In the genomic region with DNA sequence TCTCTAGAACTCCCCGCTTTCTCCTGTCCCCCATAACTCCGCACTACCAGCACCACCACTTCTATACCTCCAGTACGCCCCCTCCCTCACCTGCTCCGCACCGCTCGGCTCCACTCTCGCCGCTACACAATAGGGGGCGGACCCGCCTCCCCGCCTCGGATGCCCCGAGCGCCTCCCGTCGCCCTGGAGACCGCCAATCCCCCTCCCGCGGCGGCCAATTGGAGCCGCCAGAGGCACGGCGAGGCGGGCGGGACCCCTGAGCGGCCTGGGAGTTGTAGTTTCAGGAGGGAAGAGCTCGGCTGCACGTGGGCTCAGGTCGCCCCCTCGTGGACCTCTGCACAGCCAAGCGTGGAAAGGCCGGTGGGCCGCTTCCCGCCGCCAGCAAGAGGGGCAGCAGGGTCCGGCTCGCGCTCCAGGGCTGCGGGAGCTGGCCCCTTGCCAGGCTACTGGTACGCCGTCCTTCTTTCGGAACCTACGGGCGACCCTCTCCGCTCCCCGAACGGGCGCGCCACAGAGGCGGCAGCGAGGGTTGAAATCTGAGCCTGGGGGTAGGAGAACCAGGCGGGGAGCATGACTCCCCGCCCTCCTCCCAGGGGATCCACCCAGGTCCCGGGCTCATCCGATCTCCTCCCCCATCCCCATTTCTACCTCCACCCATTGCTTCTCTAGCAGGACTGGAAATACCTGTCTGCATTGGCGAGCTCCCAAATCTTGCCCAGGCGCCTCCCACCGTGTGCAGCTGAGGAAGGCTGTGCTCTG, we compare ENCODE assay signal across 1 cellular context.
TF ChIP-seq lines count a peak whose summit lies in the region.

IGSF9 (minus strand) TSS at position 131 of the 759 bp plus-strand sequence. CDS start 2,159 bp downstream, outside the sequence.

TF ChIP-seq in HepG2, 621 proteins besides CTCF, POLR2A, EP300 and RAD21 (continued from another document and continues in another):
- no peak for TF ChIP-seq NFAT5 (CRISPR knock-in tag; IDR thresholded peaks at IDR 0.05)
- TF ChIP-seq ZNF253 (CRISPR knock-in tag; IDR thresholded peaks at IDR 0.05; ENCODE audit: borderline replicate concordance), result no peak
- TF ChIP-seq, protein P1, sequence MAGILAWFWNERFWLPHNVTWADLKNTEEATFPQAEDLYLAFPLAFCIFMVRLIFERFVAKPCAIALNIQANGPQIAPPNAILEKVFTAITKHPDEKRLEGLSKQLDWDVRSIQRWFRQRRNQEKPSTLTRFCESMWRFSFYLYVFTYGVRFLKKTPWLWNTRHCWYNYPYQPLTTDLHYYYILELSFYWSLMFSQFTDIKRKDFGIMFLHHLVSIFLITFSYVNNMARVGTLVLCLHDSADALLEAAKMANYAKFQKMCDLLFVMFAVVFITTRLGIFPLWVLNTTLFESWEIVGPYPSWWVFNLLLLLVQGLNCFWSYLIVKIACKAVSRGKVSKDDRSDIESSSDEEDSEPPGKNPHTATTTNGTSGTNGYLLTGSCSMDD (CRISPR knock-in tag; IDR thresholded peaks at IDR 0.05), result no peak
- TF ChIP-seq ZNF546 (CRISPR knock-in tag; conservative IDR thresholded peaks at IDR 0.05), result no peak
- 0 out of 2 replicates have a peak, but pooled peaks have one; percentile 17 for TF ChIP-seq SUZ12 (IDR thresholded peaks at IDR 0.05; ENCODE audit: low read depth, low read length)
- TF ChIP-seq SRF (IDR thresholded peaks at IDR 0.05; ENCODE audit: low read depth, low read length), result no peak
- TF ChIP-seq, protein P2, sequence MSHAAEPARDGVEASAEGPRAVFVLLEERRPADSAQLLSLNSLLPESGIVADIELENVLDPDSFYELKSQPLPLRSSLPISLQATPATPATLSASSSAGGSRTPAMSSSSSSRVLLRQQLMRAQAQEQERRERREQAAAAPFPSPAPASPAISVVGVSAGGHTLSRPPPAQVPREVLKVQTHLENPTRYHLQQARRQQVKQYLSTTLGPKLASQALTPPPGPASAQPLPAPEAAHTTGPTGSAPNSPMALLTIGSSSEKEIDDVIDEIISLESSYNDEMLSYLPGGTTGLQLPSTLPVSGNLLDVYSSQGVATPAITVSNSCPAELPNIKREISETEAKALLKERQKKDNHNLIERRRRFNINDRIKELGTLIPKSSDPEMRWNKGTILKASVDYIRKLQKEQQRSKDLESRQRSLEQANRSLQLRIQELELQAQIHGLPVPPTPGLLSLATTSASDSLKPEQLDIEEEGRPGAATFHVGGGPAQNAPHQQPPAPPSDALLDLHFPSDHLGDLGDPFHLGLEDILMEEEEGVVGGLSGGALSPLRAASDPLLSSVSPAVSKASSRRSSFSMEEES (CRISPR knock-in tag; IDR thresholded peaks at IDR 0.05), result no peak
- TF ChIP-seq ZNF614 (CRISPR knock-in tag; IDR thresholded peaks at IDR 0.05; ENCODE audit: borderline replicate concordance), result no peak
- no peak for TF ChIP-seq ZSCAN31 (CRISPR knock-in tag; IDR thresholded peaks at IDR 0.05; ENCODE audit: low read depth)
- no peak for TF ChIP-seq SNAPC5 (CRISPR knock-in tag; IDR thresholded peaks at IDR 0.05; ENCODE audit: borderline replicate concordance)
- no peak for TF ChIP-seq ZMYM4 (CRISPR knock-in tag; IDR thresholded peaks at IDR 0.05)
- TF ChIP-seq, protein P3, sequence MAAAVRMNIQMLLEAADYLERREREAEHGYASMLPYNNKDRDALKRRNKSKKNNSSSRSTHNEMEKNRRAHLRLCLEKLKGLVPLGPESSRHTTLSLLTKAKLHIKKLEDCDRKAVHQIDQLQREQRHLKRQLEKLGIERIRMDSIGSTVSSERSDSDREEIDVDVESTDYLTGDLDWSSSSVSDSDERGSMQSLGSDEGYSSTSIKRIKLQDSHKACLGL (CRISPR knock-in tag; IDR thresholded peaks at IDR 0.05), result no peak
- TF ChIP-seq, protein P4, sequence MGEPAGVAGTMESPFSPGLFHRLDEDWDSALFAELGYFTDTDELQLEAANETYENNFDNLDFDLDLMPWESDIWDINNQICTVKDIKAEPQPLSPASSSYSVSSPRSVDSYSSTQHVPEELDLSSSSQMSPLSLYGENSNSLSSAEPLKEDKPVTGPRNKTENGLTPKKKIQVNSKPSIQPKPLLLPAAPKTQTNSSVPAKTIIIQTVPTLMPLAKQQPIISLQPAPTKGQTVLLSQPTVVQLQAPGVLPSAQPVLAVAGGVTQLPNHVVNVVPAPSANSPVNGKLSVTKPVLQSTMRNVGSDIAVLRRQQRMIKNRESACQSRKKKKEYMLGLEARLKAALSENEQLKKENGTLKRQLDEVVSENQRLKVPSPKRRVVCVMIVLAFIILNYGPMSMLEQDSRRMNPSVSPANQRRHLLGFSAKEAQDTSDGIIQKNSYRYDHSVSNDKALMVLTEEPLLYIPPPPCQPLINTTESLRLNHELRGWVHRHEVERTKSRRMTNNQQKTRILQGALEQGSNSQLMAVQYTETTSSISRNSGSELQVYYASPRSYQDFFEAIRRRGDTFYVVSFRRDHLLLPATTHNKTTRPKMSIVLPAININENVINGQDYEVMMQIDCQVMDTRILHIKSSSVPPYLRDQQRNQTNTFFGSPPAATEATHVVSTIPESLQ (CRISPR knock-in tag; conservative IDR thresholded peaks at IDR 0.05), result no peak
- no peak for TF ChIP-seq ZNF761 (CRISPR knock-in tag; conservative IDR thresholded peaks at IDR 0.05)
- TF ChIP-seq, protein P5, sequence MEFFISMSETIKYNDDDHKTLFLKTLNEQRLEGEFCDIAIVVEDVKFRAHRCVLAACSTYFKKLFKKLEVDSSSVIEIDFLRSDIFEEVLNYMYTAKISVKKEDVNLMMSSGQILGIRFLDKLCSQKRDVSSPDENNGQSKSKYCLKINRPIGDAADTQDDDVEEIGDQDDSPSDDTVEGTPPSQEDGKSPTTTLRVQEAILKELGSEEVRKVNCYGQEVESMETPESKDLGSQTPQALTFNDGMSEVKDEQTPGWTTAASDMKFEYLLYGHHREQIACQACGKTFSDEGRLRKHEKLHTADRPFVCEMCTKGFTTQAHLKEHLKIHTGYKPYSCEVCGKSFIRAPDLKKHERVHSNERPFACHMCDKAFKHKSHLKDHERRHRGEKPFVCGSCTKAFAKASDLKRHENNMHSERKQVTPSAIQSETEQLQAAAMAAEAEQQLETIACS (CRISPR knock-in tag; IDR thresholded peaks at IDR 0.05), result no peak
- no peak for TF ChIP-seq CREB1 (IDR thresholded peaks at IDR 0.05)
- no peak for TF ChIP-seq CREB1 (CRISPR knock-in tag; IDR thresholded peaks at IDR 0.05)
- TF ChIP-seq RFX1 (IDR thresholded peaks at IDR 0.05), result peak; percentile 31; the same call in 1 of the 2 replicates
- 0 out of 2 replicates have a peak, but pooled peaks have one; percentile 43 for TF ChIP-seq SP2 (CRISPR knock-in tag; IDR thresholded peaks at IDR 0.05)
- TF ChIP-seq MAX (IDR thresholded peaks at IDR 0.05), result peak; percentile 74
- no peak for TF ChIP-seq ZNF83 (CRISPR knock-in tag; IDR thresholded peaks at IDR 0.05; ENCODE audit: borderline replicate concordance)
- no peak for TF ChIP-seq ZFP36L2 (CRISPR knock-in tag; IDR thresholded peaks at IDR 0.05)
- TF ChIP-seq SMAD1 (CRISPR knock-in tag; IDR thresholded peaks at IDR 0.05; ENCODE audit: borderline replicate concordance, low read depth), result no peak
- TF ChIP-seq NFIC (IDR thresholded peaks at IDR 0.05; ENCODE audit: low read length), result no peak
- no peak for TF ChIP-seq CCDC6 (CRISPR knock-in tag; IDR thresholded peaks at IDR 0.05)
- TF ChIP-seq TARDBP (CRISPR knock-in tag; IDR thresholded peaks at IDR 0.05), result no peak
- no peak for TF ChIP-seq ETV6 (CRISPR knock-in tag; conservative IDR thresholded peaks at IDR 0.05)
- TF ChIP-seq, protein P6, sequence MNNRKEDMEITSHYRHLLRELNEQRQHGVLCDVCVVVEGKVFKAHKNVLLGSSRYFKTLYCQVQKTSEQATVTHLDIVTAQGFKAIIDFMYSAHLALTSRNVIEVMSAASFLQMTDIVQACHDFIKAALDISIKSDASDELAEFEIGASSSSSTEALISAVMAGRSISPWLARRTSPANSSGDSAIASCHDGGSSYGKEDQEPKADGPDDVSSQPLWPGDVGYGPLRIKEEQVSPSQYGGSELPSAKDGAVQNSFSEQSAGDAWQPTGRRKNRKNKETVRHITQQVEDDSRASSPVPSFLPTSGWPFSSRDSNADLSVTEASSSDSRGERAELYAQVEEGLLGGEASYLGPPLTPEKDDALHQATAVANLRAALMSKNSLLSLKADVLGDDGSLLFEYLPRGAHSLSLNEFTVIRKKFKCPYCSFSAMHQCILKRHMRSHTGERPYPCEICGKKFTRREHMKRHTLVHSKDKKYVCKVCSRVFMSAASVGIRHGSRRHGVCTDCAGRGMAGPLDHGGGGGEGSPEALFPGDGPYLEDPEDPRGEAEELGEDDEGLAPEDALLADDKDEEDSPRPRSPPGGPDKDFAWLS (CRISPR knock-in tag; IDR thresholded peaks at IDR 0.05; ENCODE audit: borderline replicate concordance), result no peak
- no peak for TF ChIP-seq MTF1 (CRISPR knock-in tag; IDR thresholded peaks at IDR 0.05)
- TF ChIP-seq SOX6 (IDR thresholded peaks at IDR 0.05), result no peak
- peak; percentile 36 for TF ChIP-seq SOX6 (CRISPR knock-in tag; IDR thresholded peaks at IDR 0.05)
- no peak for TF ChIP-seq ZNF280B (CRISPR knock-in tag; IDR thresholded peaks at IDR 0.05; ENCODE audit: borderline replicate concordance)
- TF ChIP-seq, protein P7, sequence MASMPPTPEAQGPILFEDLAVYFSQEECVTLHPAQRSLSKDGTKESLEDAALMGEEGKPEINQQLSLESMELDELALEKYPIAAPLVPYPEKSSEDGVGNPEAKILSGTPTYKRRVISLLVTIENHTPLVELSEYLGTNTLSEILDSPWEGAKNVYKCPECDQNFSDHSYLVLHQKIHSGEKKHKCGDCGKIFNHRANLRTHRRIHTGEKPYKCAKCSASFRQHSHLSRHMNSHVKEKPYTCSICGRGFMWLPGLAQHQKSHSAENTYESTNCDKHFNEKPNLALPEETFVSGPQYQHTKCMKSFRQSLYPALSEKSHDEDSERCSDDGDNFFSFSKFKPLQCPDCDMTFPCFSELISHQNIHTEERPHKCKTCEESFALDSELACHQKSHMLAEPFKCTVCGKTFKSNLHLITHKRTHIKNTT (CRISPR knock-in tag; IDR thresholded peaks at IDR 0.05), result no peak
- TF ChIP-seq STAT6 (CRISPR knock-in tag; IDR thresholded peaks at IDR 0.05; ENCODE audit: borderline replicate concordance), result no peak
